Comparison of ENCODE assay signal across 13 cellular contexts in genomic region chr1:45008516-45008915, GRCh38.
"Had no signal": no experiment of that assay in that cellular context is flagged by ENCODE, and none has a peak within 500 bp of the region (broad histone marks: within the 10 kb centered on the region; RNA-seq: fewer than 3 reads in every experiment).

No MANE protein-coding gene starts in this region.

- H3K4me3 Mint-ChIP-seq: activated CD4-positive, alpha-beta memory T cell treated with anti-CD3 and anti-CD28 coated beads, Interleukin-2, amount 10 ng/mL, durations not matched to agents 7 days and 5 days; mesothelial cell of epicardium; nephron progenitor cell; stimulated activated naive CD8-positive, alpha-beta T cell treated with anti-CD3 and anti-CD28 coated beads, Interleukin-15, Interleukin-2, amounts not matched to agents 100 ng/mL and 50 ng/mL, for 24 hours; T-helper 2 cell treated with Interferon-gamma antibody and Interleukin-4, amounts not matched to agents 5 μg/mL and 100 μg/mL, for 36 hours had no signal

- H3K9me3 ChIP-seq: body of pancreas, psoas muscle, tibial nerve had no signal

- DNase-seq: activated CD4-positive, alpha-beta memory T cell treated with anti-CD3 and anti-CD28 coated beads, Interleukin-2, amount 10 ng/mL, durations not matched to agents 7 days and 5 days; activated T-cell treated with anti-CD3 and anti-CD28 coated beads, Interleukin-2, amount 50 U/mL, for 48 hours; body of pancreas; caudate nucleus; nephron progenitor cell; psoas muscle; right cardiac atrium; SW 1271 had no signal

- H3K9me3 Mint-ChIP-seq: activated CD4-positive, alpha-beta memory T cell treated with anti-CD3 and anti-CD28 coated beads, Interleukin-2, amount 10 ng/mL, durations not matched to agents 7 days and 5 days; mesothelial cell of epicardium; nephron progenitor cell; stimulated activated naive CD8-positive, alpha-beta T cell treated with anti-CD3 and anti-CD28 coated beads, Interleukin-15, Interleukin-2, amounts not matched to agents 100 ng/mL and 50 ng/mL, for 24 hours; T-helper 2 cell treated with Interferon-gamma antibody and Interleukin-4, amounts not matched to agents 5 μg/mL and 100 μg/mL, for 36 hours had no signal

- H3K4me3 ChIP-seq: body of pancreas, psoas muscle, skin epidermis, tibial nerve had no signal

- H3K27ac Mint-ChIP-seq: activated CD4-positive, alpha-beta memory T cell treated with anti-CD3 and anti-CD28 coated beads, Interleukin-2, amount 10 ng/mL, durations not matched to agents 7 days and 5 days; mesothelial cell of epicardium; nephron progenitor cell; stimulated activated naive CD8-positive, alpha-beta T cell treated with anti-CD3 and anti-CD28 coated beads, Interleukin-15, Interleukin-2, amounts not matched to agents 100 ng/mL and 50 ng/mL, for 24 hours; T-helper 2 cell treated with Interferon-gamma antibody and Interleukin-4, amounts not matched to agents 5 μg/mL and 100 μg/mL, for 36 hours had no signal

- H3K27ac ChIP-seq: body of pancreas, psoas muscle, skin epidermis, tibial nerve had no signal

- H3K27me3 ChIP-seq: body of pancreas, tibial nerve had no signal

- H3K27me3 Mint-ChIP-seq: activated CD4-positive, alpha-beta memory T cell treated with anti-CD3 and anti-CD28 coated beads, Interleukin-2, amount 10 ng/mL, durations not matched to agents 7 days and 5 days; stimulated activated naive CD8-positive, alpha-beta T cell treated with anti-CD3 and anti-CD28 coated beads, Interleukin-15, Interleukin-2, amounts not matched to agents 100 ng/mL and 50 ng/mL, for 24 hours had no signal

- ATAC-seq: body of pancreas, psoas muscle, right cardiac atrium had no signal
